Comparison of ENCODE assay signal across 2 cellular contexts in the genomic region with DNA sequence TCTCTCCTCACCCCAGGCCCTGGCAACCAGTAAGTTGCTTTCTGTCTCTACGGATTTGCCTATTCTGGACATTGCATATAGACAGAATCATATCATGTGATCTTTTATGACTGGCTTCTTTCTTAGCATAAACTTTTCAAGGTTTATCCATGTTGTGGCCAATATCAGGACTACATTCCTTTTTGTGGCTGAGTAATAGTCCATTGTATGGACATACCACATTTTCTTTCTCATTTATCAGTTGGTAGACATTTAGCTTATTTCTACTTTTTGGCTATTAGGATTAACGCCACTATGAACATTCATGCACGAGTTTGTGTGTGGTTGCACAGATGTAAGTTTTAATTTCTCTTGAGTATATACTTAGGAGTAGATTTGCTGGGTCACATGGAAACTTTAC.
TF ChIP-seq lines count a peak whose summit lies in the region.

No MANE protein-coding gene starts in this region.

TF ChIP-seq in HCT116, 20 proteins besides CTCF, POLR2A, EP300 and RAD21:
- TF ChIP-seq CBX3 (IDR thresholded peaks at IDR 0.05; ENCODE audit: low read depth): 0 out of 2 replicates have a peak, but pooled peaks have one; percentile 27
- TF ChIP-seq ZFX (IDR thresholded peaks at IDR 0.05): no peak
- TF ChIP-seq JUND (IDR thresholded peaks at IDR 0.05): no peak

TF ChIP-seq in GM12878, 131 proteins besides CTCF, POLR2A, EP300 and RAD21:
- no peak for TF ChIP-seq GABPA (IDR thresholded peaks at IDR 0.05; ENCODE audit: low read depth)
- no peak for TF ChIP-seq NRF1 (conservative IDR thresholded peaks at IDR 0.05; ENCODE audit: low read depth, low read length)
- TF ChIP-seq, protein P1, sequence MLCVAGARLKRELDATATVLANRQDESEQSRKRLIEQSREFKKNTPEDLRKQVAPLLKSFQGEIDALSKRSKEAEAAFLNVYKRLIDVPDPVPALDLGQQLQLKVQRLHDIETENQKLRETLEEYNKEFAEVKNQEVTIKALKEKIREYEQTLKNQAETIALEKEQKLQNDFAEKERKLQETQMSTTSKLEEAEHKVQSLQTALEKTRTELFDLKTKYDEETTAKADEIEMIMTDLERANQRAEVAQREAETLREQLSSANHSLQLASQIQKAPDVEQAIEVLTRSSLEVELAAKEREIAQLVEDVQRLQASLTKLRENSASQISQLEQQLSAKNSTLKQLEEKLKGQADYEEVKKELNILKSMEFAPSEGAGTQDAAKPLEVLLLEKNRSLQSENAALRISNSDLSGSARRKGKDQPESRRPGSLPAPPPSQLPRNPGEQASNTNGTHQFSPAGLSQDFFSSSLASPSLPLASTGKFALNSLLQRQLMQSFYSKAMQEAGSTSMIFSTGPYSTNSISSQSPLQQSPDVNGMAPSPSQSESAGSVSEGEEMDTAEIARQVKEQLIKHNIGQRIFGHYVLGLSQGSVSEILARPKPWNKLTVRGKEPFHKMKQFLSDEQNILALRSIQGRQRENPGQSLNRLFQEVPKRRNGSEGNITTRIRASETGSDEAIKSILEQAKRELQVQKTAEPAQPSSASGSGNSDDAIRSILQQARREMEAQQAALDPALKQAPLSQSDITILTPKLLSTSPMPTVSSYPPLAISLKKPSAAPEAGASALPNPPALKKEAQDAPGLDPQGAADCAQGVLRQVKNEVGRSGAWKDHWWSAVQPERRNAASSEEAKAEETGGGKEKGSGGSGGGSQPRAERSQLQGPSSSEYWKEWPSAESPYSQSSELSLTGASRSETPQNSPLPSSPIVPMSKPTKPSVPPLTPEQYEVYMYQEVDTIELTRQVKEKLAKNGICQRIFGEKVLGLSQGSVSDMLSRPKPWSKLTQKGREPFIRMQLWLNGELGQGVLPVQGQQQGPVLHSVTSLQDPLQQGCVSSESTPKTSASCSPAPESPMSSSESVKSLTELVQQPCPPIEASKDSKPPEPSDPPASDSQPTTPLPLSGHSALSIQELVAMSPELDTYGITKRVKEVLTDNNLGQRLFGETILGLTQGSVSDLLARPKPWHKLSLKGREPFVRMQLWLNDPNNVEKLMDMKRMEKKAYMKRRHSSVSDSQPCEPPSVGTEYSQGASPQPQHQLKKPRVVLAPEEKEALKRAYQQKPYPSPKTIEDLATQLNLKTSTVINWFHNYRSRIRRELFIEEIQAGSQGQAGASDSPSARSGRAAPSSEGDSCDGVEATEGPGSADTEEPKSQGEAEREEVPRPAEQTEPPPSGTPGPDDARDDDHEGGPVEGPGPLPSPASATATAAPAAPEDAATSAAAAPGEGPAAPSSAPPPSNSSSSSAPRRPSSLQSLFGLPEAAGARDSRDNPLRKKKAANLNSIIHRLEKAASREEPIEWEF (IDR thresholded peaks at IDR 0.05; ENCODE audit: insufficient replicate concordance, low read depth, low read length): no peak
- TF ChIP-seq TBL1XR1 (IDR thresholded peaks at IDR 0.05; ENCODE audit: low read depth, low read length): no peak
- TF ChIP-seq, protein P2, sequence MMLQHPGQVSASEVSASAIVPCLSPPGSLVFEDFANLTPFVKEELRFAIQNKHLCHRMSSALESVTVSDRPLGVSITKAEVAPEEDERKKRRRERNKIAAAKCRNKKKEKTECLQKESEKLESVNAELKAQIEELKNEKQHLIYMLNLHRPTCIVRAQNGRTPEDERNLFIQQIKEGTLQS (IDR thresholded peaks at IDR 0.05; ENCODE audit: borderline replicate concordance, extremely low read depth, low read depth, low read length): no peak
TF ChIP-seq in GM12878: peak in this region for 0.
